Comparison of ENCODE assay signal across 21 cellular contexts in genomic region chr10:99346247-99346646, GRCh38. TPM values are rescaled to one million over a fixed set of nuclear protein-coding genes. Genes with fewer than 3 reads are reported as not detected.
DNase-seq lines count a peak whose midpoint lies in the region; ATAC-seq and TF ChIP-seq lines count a peak whose summit lies in the region.
"Had no signal": no experiment of that assay in that cellular context is flagged by ENCODE, and none has a peak within 500 bp of the region (broad histone marks: within the 10 kb centered on the region; RNA-seq: fewer than 3 reads in every experiment).

No MANE protein-coding gene starts in this region.

- H3K4me3 ChIP-seq in HFF-Myc (replicated peaks; ENCODE audit: low read depth, low read length) (no peak overlapping the region), SK-N-SH (ENCODE audit: low read depth in 2 of 2, low read length in 1 of 2) (no peak overlapping the region), fibroblast of the aortic adventitia (ENCODE audit: low read depth, low read length) (no peak overlapping the region)
- H3K4me3 ChIP-seq: esophagus squamous epithelium, uterus had no signal

- no peaks in the 10 kb centered on the region for H3K79me2 ChIP-seq in SK-N-SH (ENCODE audit: insufficient read depth)

- no peaks in the 10 kb centered on the region for H4K20me1 ChIP-seq in SK-N-SH (ENCODE audit: insufficient read depth)

- H3K9me2 ChIP-seq in SK-N-SH: no peaks in the 10 kb centered on the region

- H3K9ac ChIP-seq in SK-N-SH: no peak overlapping the region

- POLR2A ChIA-PET in SK-N-SH (lab: Yijun Ruan, JAX): no interaction called here

- no peak for TF ChIP-seq CTCF in AG09319 (IDR thresholded peaks at IDR 0.05; ENCODE audit: low read depth, low read length)
- no peak for TF ChIP-seq CTCF in HFF-Myc (IDR thresholded peaks at IDR 0.05; ENCODE audit: low read depth, low read length, missing control alignments)
- TF ChIP-seq CTCF in SK-N-SH (IDR thresholded peaks at IDR 0.05): no peak
- TF ChIP-seq CTCF in fibroblast of the aortic adventitia (IDR thresholded peaks at IDR 0.05; ENCODE audit: insufficient read depth, low read length): no peak

- no peaks in the 10 kb centered on the region for H3F3A ChIP-seq in SK-N-SH (replicated peaks; ENCODE audit: insufficient read depth)

- no peaks in the 10 kb centered on the region for H3K27me3 ChIP-seq in SK-N-SH (ENCODE audit: insufficient read depth)
- H3K27me3 ChIP-seq: esophagus squamous epithelium, uterus had no signal

- H3K9me3 ChIP-seq in SK-N-SH: no peaks in the 10 kb centered on the region
- H3K9me3 ChIP-seq: esophagus squamous epithelium, uterus had no signal

- H3K4me2 ChIP-seq in SK-N-SH: no peak overlapping the region

- H3K4me1 ChIP-seq in SK-N-SH (ENCODE audit: control insufficient read depth in 1 of 2, insufficient read depth in 2 of 2, low read depth in 1 of 2, low read length in 1 of 2): peaks cover 0 to 3% of the 10 kb centered on the region in 2 experiments; a peak in 1 of 4 replicates
- H3K4me1 ChIP-seq: esophagus squamous epithelium, uterus had no signal

- H3K36me3 ChIP-seq in SK-N-SH (replicated peaks in 1 of 2; ENCODE audit: control insufficient read depth in 1 of 2, insufficient read depth in 2 of 2, low read length in 1 of 2): no peaks in the 10 kb centered on the region
- H3K36me3 ChIP-seq: esophagus squamous epithelium, uterus had no signal

- DNase-seq in AG09319 (ENCODE audit: extremely low read depth, low read depth) (peak; percentile 60), HFF-Myc (ENCODE audit: extremely low read depth, low read depth) (peak; percentile 79), SK-N-SH (peak; percentile 36), fibroblast of the aortic adventitia (ENCODE audit: low read depth) (peak; percentile 24), NCI-H1105 treated with DMSO at 0.1 percent for 48 hours (lab: John Stamatoyannopoulos, UW) (no peak), CD1c-positive myeloid dendritic cell (ENCODE audit: extremely low spot score) (no peak), DMS79 treated with DMSO at 0.1 percent for 48 hours (lab: John Stamatoyannopoulos, UW) (no peak)
- DNase-seq: activated CD4-positive, alpha-beta T cell treated with anti-CD3 and anti-CD28 coated beads, Interleukin-2, amount 10 ng/mL, durations not matched to agents 24 days and 14 days; activated naive CD8-positive, alpha-beta T cell treated with anti-CD3 and anti-CD28 coated beads for 36 hours; activated T-cell treated with anti-CD3 and anti-CD28 coated beads, Interleukin-2, amount 50 U/mL, for 1 hour; CD4-positive, alpha-beta T cell; cortex of kidney; esophagus squamous epithelium; immature natural killer cell; midbrain; stimulated activated naive CD4-positive, alpha-beta T cell; uterus had no signal

- no peak overlapping the region for H3K27ac ChIP-seq in SK-N-SH (ENCODE audit: low read depth in 2 of 2, low read length in 1 of 2)
- H3K27ac ChIP-seq: esophagus squamous epithelium, HL-60, uterus had no signal

- H2AFZ ChIP-seq in SK-N-SH (ENCODE audit: low read depth): no peak overlapping the region

- WGBS in SK-N-SH (ENCODE audit: low lambda C conversion rate): 7% methylated on average over 1 of the region's 1 CpG

- ATAC-seq in GM21515 (IDR thresholded peaks at IDR 0.05; ENCODE audit: unreplicated experiment): no peak
- ATAC-seq: Panc1 had no signal

- no peak for TF ChIP-seq RAD21 in SK-N-SH (IDR thresholded peaks at IDR 0.05; ENCODE audit: low read length)

- CTCF ChIA-PET in SK-N-SH (lab: Yijun Ruan, JAX): interaction anchor here (0.7 to 2.3 kb wide), 3 partner anchors 18 to 174 kb away, joined by 3 to 6 read pairs (median 3); no protein-coding TSS in a partner anchor

- TF ChIP-seq EP300 in SK-N-SH (IDR thresholded peaks at IDR 0.05; ENCODE audit: borderline replicate concordance in 1 of 2, low read depth in 1 of 2, low read length in 1 of 2): no peak

TF ChIP-seq in SK-N-SH, 30 proteins besides CTCF, POLR2A, EP300 and RAD21:
- TF ChIP-seq RXRA (IDR thresholded peaks at IDR 0.05; ENCODE audit: borderline replicate concordance, low read depth) (no peak), MAX (IDR thresholded peaks at IDR 0.05; ENCODE audit: low read depth) (no peak), IRF3 (IDR thresholded peaks at IDR 0.05; ENCODE audit: low read depth, low read length) (no peak), TCF12 (IDR thresholded peaks at IDR 0.05) (peak; percentile 58), SMC3 (IDR thresholded peaks at IDR 0.05; ENCODE audit: low read depth, low read length) (no peak), RCOR1 (IDR thresholded peaks at IDR 0.05; ENCODE audit: low read length) (peak; percentile 61; the same call in 1 of the 2 replicates), FOXJ3 (CRISPR knock-in tag; IDR thresholded peaks at IDR 0.05) (no peak), FOXM1 (IDR thresholded peaks at IDR 0.05; ENCODE audit: low read depth) (no peak), NFIC (IDR thresholded peaks at IDR 0.05; ENCODE audit: borderline replicate concordance) (0 out of 2 replicates have a peak, but pooled peaks have one; percentile 39), ZBTB33 (IDR thresholded peaks at IDR 0.05; ENCODE audit: borderline replicate concordance, low read depth) (no peak)
TF ChIP-seq in SK-N-SH: peak in this region for 3.

RNA-seq across cellular contexts. Expression of gene CNNM1, which starts 17.1 kb away (rescaled TPM):
- polyA plus RNA-seq in SK-N-SH (2012; rRNA removed): 0.12 and 0.16 TPM in 2 replicates
- 0.09 and 0.20 TPM in 2 replicates for polyA plus RNA-seq in SK-N-SH (2012; cell fraction: cytosol; rRNA removed)
- 0.12 and 0.13 TPM in 2 replicates for polyA plus RNA-seq in SK-N-SH (2012; cell fraction: nucleus; rRNA removed)
- total RNA-seq in fibroblast of the aortic adventitia (ENCODE audit: low replicate concordance): 0.09 and 0.41 TPM in 2 replicates
- total RNA-seq: H4 had no signal
- polyA plus RNA-seq: immature natural killer cell had no signal

Comparison
In these comparisons a context has a peak if more than half of its experiments do, and no peak if none do; other contexts are left out.
1. DNase-seq: peak in AG09319 (single experiment), HFF-Myc (single experiment), SK-N-SH (single experiment) and fibroblast of the aortic adventitia (single experiment); none in NCI-H1105 treated with DMSO at 0.1 percent for 48 hours (single experiment), CD1c-positive myeloid dendritic cell (single experiment) and DMS79 treated with DMSO at 0.1 percent for 48 hours (single experiment).